ENCODE assay signal across 8 cellular contexts in the genomic region with DNA sequence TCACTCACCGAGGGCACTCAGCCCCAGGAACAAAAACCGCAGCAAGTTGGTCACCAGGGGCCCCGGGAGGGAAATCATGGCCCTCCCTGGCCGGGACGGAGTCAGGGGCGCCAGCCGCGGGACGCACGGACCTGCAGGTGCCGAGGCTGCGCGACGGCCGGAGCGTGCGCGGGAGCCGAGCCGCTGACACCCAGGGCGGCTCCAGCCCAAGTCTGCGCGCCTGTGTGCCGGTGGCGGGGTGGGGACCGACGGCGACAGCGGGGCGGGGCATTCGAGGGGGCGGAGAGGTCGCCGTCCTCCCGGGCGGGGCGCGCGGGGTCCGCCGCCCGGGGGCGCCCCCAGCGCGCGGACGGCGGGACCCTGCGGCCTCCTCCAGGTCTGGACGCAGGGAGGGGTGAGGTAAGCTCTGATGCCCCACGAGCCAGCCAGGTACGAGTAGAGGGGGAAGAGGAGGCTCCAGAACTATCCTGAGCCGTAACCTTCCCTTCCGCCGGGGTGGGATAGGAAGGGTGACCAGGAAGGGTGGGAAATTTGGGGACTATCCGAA. TPM values are rescaled to one million over a fixed set of nuclear protein-coding genes. Genes with fewer than 3 reads are reported as not detected.
DNase-seq lines count a peak whose midpoint lies in the region; ATAC-seq and TF ChIP-seq lines count a peak whose summit lies in the region.

A gene with protein sequence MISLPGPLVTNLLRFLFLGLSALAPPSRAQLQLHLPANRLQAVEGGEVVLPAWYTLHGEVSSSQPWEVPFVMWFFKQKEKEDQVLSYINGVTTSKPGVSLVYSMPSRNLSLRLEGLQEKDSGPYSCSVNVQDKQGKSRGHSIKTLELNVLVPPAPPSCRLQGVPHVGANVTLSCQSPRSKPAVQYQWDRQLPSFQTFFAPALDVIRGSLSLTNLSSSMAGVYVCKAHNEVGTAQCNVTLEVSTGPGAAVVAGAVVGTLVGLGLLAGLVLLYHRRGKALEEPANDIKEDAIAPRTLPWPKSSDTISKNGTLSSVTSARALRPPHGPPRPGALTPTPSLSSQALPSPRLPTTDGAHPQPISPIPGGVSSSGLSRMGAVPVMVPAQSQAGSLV (minus strand): TSS at position 214 of the 547 bp plus-strand sequence. CDS start 136 bp downstream, at position 78.

- POLR2A ChIA-PET in activated CD8-positive, alpha-beta T cell treated with anti-CD3 and anti-CD28 coated beads for 36 hours (lab: Charles Lee) = interaction anchor here (0.8 to 1.1 kb wide), 5 partner anchors 9 to 92 kb away, joined by 3 to 4 read pairs (median 3); no protein-coding TSS in a partner anchor
- POLR2A ChIA-PET in naive thymus-derived CD8-positive, alpha-beta T cell (lab: Charles Lee) = interaction anchor here (1.0 to 4.6 kb wide), 8 partner anchors 10 to 92 kb away, joined by 3 to 51 read pairs (median 10); a partner anchor contains a TSS

- peak; percentile 63 for ATAC-seq in GM21528 (IDR thresholded peaks at IDR 0.05; ENCODE audit: low FRiP score, unreplicated experiment)
- ATAC-seq in activated CD8-positive, alpha-beta T cell treated with anti-CD3 and anti-CD28 coated beads for 36 hours = peak; percentile 73
- peak; percentile 67 to 74 for ATAC-seq in naive thymus-derived CD8-positive, alpha-beta T cell

- H3K27ac ChIP-seq in DOHH2 (ENCODE audit: low read depth, low read length) (no peak within 1 kb of the TSS), Karpas-422 (ENCODE audit: low read length) (no peak within 1 kb of the TSS), suprapubic skin (peak within 1 kb of the TSS; percentile 70)

- peaks cover 5% of the 10 kb centered on the region for H3K36me3 ChIP-seq in DOHH2 (ENCODE audit: control insufficient read depth, low read length)
- H3K36me3 ChIP-seq in Karpas-422 (ENCODE audit: insufficient read depth, low read length) = no peaks in the 10 kb centered on the region
- H3K36me3 ChIP-seq in suprapubic skin = peaks cover 2% of the 10 kb centered on the region

- H3K4me1 Mint-ChIP-seq in activated CD8-positive, alpha-beta T cell treated with anti-CD3 and anti-CD28 coated beads for 36 hours (ENCODE audit: low read depth) = peaks cover 24% of the 10 kb centered on the region
- H3K4me1 Mint-ChIP-seq in endothelial cell (ENCODE audit: unreplicated experiment) = peaks cover 27% of the 10 kb centered on the region
- H3K4me1 Mint-ChIP-seq in naive thymus-derived CD8-positive, alpha-beta T cell = peaks cover 13 to 45% (median 39%) of the 10 kb centered on the region in 4 donors

- CTCF ChIA-PET in activated CD8-positive, alpha-beta T cell treated with anti-CD3 and anti-CD28 coated beads for 36 hours (lab: Charles Lee) = interaction anchor here (0.7 to 7.2 kb wide), 27 partner anchors 9 to 380 kb away, joined by 3 to 92 read pairs (median 8); a partner anchor contains a TSS

- H3K27ac Mint-ChIP-seq in activated CD8-positive, alpha-beta T cell treated with anti-CD3 and anti-CD28 coated beads for 36 hours = no peak within 1 kb of the TSS
- peak within 1 kb of the TSS; percentile 97 for H3K27ac Mint-ChIP-seq in endothelial cell (ENCODE audit: unreplicated experiment)
- H3K27ac Mint-ChIP-seq in naive thymus-derived CD8-positive, alpha-beta T cell = peak within 1 kb of the TSS; percentile 19 to 92 (median 87)

- H3K9me3 Mint-ChIP-seq in activated CD8-positive, alpha-beta T cell treated with anti-CD3 and anti-CD28 coated beads for 36 hours = no peaks in the 10 kb centered on the region
- no peaks in the 10 kb centered on the region for H3K9me3 Mint-ChIP-seq in endothelial cell (ENCODE audit: unreplicated experiment)
- H3K9me3 Mint-ChIP-seq in naive thymus-derived CD8-positive, alpha-beta T cell = no peaks in the 10 kb centered on the region

- H3K36me3 Mint-ChIP-seq in activated CD8-positive, alpha-beta T cell treated with anti-CD3 and anti-CD28 coated beads for 36 hours (ENCODE audit: low read depth) = peaks cover 2% of the 10 kb centered on the region
- peaks cover 34% of the 10 kb centered on the region for H3K36me3 Mint-ChIP-seq in endothelial cell (ENCODE audit: low read depth, unreplicated experiment)
- H3K36me3 Mint-ChIP-seq in naive thymus-derived CD8-positive, alpha-beta T cell = peaks cover 0 to 15% (median 0%) of the 10 kb centered on the region in 3 donors

- H4K20me1 ChIP-seq in DOHH2 (ENCODE audit: control insufficient read depth, insufficient read depth, low read depth, low read length) (no peaks in the 10 kb centered on the region), Karpas-422 (ENCODE audit: insufficient read depth, low read depth, low read length) (no peaks in the 10 kb centered on the region)

- DNase-seq in Karpas-422 (peak; percentile 67), endothelial cell (ENCODE audit: low spot score) (peak; percentile 72), suprapubic skin (ENCODE audit: low spot score in 2 of 2) (no peak), DMS114 treated with DMSO at 0.1 percent for 48 hours (lab: John Stamatoyannopoulos, UW; ENCODE audit: unreplicated experiment) (no peak)
- peak; percentile 72 for DNase-seq in activated CD8-positive, alpha-beta T cell treated with anti-CD3 and anti-CD28 coated beads for 36 hours
- peak; percentile 46 to 81 (median 62) for DNase-seq in naive thymus-derived CD8-positive, alpha-beta T cell

- H3K9me2 ChIP-seq in DOHH2 (replicated peaks; ENCODE audit: control insufficient read depth, low read length) (no peaks in the 10 kb centered on the region), Karpas-422 (replicated peaks; ENCODE audit: insufficient read depth, low read length) (no peaks in the 10 kb centered on the region)

- H2AFZ ChIP-seq in Karpas-422 (ENCODE audit: low read length) = no peak within 1 kb of the TSS

- H3K4me3 ChIP-seq in DOHH2 (ENCODE audit: low read length) = peak within 1 kb of the TSS; percentile 77
- peak within 1 kb of the TSS; percentile 59; the same call in 1 of the 2 replicates for H3K4me3 ChIP-seq in Karpas-422 (ENCODE audit: low read length)
- H3K4me3 ChIP-seq in suprapubic skin = peak within 1 kb of the TSS; percentile 51

- peaks cover 49% of the 10 kb centered on the region for H3K4me1 ChIP-seq in DOHH2 (ENCODE audit: control insufficient read depth, low read length)
- peaks cover 24% of the 10 kb centered on the region for H3K4me1 ChIP-seq in Karpas-422 (ENCODE audit: low read length)
- H3K4me1 ChIP-seq in suprapubic skin = peaks cover 41% of the 10 kb centered on the region

- no peaks in the 10 kb centered on the region for H3F3A ChIP-seq in DOHH2 (ENCODE audit: control insufficient read depth, insufficient read depth)

- no peaks in the 10 kb centered on the region for H3K9me3 ChIP-seq in DOHH2 (ENCODE audit: control insufficient read depth, insufficient read depth, low read length)
- no peaks in the 10 kb centered on the region for H3K9me3 ChIP-seq in Karpas-422 (ENCODE audit: low read length)
- no peaks in the 10 kb centered on the region for H3K9me3 ChIP-seq in suprapubic skin

- peaks cover 34% of the 10 kb centered on the region for H3K27me3 Mint-ChIP-seq in activated CD8-positive, alpha-beta T cell treated with anti-CD3 and anti-CD28 coated beads for 36 hours
- H3K27me3 Mint-ChIP-seq in endothelial cell (ENCODE audit: unreplicated experiment) = peaks cover 17% of the 10 kb centered on the region
- peaks cover 13 to 43% (median 21%) of the 10 kb centered on the region in 5 donors for H3K27me3 Mint-ChIP-seq in naive thymus-derived CD8-positive, alpha-beta T cell

- peaks cover 42% of the 10 kb centered on the region for H3K27me3 ChIP-seq in DOHH2 (ENCODE audit: control insufficient read depth, low read length)
- no peaks in the 10 kb centered on the region for H3K27me3 ChIP-seq in Karpas-422 (ENCODE audit: low read length)
- peaks cover 59% of the 10 kb centered on the region for H3K27me3 ChIP-seq in suprapubic skin

- peak within 1 kb of the TSS; percentile 83 for H3K4me2 ChIP-seq in DOHH2 (ENCODE audit: low read length)
- peak within 1 kb of the TSS; percentile 69 for H3K4me2 ChIP-seq in Karpas-422 (ENCODE audit: low read depth, low read length, poor library complexity, severe bottlenecking)

- H3K4me3 Mint-ChIP-seq in activated CD8-positive, alpha-beta T cell treated with anti-CD3 and anti-CD28 coated beads for 36 hours = peak within 1 kb of the TSS; percentile 80
- peak within 1 kb of the TSS; percentile 98 for H3K4me3 Mint-ChIP-seq in endothelial cell (ENCODE audit: unreplicated experiment)
- peak within 1 kb of the TSS; percentile 88 to 99 (median 97) for H3K4me3 Mint-ChIP-seq in naive thymus-derived CD8-positive, alpha-beta T cell

- WGBS in suprapubic skin = 0% methylated on average over 14 of the region's 56 CpGs

- TF ChIP-seq POLR2A in suprapubic skin (IDR thresholded peaks at IDR 0.05) = no peak

- TF ChIP-seq EP300 in suprapubic skin (IDR thresholded peaks at IDR 0.05) = no peak

- TF ChIP-seq CTCF in DOHH2 (IDR thresholded peaks at IDR 0.05; ENCODE audit: low read depth, low read length, poor library complexity, severe bottlenecking) (no peak), endothelial cell (IDR thresholded peaks at IDR 0.05; ENCODE audit: unreplicated experiment) (no peak), suprapubic skin (IDR thresholded peaks at IDR 0.05) (no peak)
- TF ChIP-seq CTCF in activated CD8-positive, alpha-beta T cell treated with anti-CD3 and anti-CD28 coated beads for 36 hours (IDR thresholded peaks at IDR 0.05) = no peak

- intact Hi-C loops in activated CD8-positive, alpha-beta T cell treated with anti-CD3 and anti-CD28 coated beads for 36 hours (cut with micrococcal nuclease) = loop anchor here (5.0 kb wide), 2 partner anchors 35 to 75 kb away; no protein-coding TSS in a partner anchor

- H3K79me2 ChIP-seq in DOHH2 (ENCODE audit: control insufficient read depth, low read length) = no peaks in the 10 kb centered on the region
- no peaks in the 10 kb centered on the region for H3K79me2 ChIP-seq in Karpas-422 (ENCODE audit: low read length)

- H3K9ac ChIP-seq in Karpas-422 (ENCODE audit: low read length) = peak within 1 kb of the TSS; percentile 45

RNA-seq across cellular contexts. Expression of the gene that starts here (rescaled TPM):
- total RNA-seq in Karpas-422 (2014; rRNA removed; shearing (Covaris generic); ENCODE audit: low replicate concordance) = not detected in 2 replicates
- total RNA-seq in activated CD8-positive, alpha-beta T cell treated with anti-CD3 and anti-CD28 coated beads for 36 hours = under 1 TPM; 0.60 to 0.65 TPM
- total RNA-seq in endothelial cell (ENCODE audit: unreplicated experiment) (490 TPM), suprapubic skin (10 to 100 TPM; 11.0 to 26.5 (median 15.6) TPM)
- 1 to 10 TPM; 2.8 to 3.0 TPM for total RNA-seq in naive thymus-derived CD8-positive, alpha-beta T cell
- 1 to 10 TPM; 1.9 to 2.6 (median 2.5) TPM for polyA plus RNA-seq in naive thymus-derived CD8-positive, alpha-beta T cell

Comparison
In these comparisons a context has a peak if more than half of its experiments do, and no peak if none do; other contexts are left out.
1. RNA of the gene that starts here (total RNA-seq): 490 TPM in endothelial cell (single experiment); 11.0 to 26.5 TPM in suprapubic skin, 2.8 to 3.0 TPM in naive thymus-derived CD8-positive, alpha-beta T cell, 0.60 to 0.65 TPM in activated CD8-positive, alpha-beta T cell treated with anti-CD3 and anti-CD28 coated beads for 36 hours and not detected in Karpas-422; every median in the first group is over 10 times any median in the second.
2. Peak in DNase-seq, H3K4me3 ChIP-seq, H3K9ac ChIP-seq and H3K4me2 ChIP-seq in Karpas-422; RNA of the gene not detected or under 1 TPM.
3. Peak in DNase-seq and ATAC-seq in activated CD8-positive, alpha-beta T cell treated with anti-CD3 and anti-CD28 coated beads for 36 hours; RNA of the gene not detected or under 1 TPM.
4. DNase-seq: peak in endothelial cell (single experiment) and naive thymus-derived CD8-positive, alpha-beta T cell (10 of 10); none in suprapubic skin (0 of 2) and DMS114 treated with DMSO at 0.1 percent for 48 hours (single experiment).
5. Peak in every context shown above with its lines, with median percentiles within 50 percentile points of each other: H3K4me3 ChIP-seq, ATAC-seq and H3K4me3 Mint-ChIP-seq.